28 cellular contexts compared by ENCODE assay signal in the genomic region with DNA sequence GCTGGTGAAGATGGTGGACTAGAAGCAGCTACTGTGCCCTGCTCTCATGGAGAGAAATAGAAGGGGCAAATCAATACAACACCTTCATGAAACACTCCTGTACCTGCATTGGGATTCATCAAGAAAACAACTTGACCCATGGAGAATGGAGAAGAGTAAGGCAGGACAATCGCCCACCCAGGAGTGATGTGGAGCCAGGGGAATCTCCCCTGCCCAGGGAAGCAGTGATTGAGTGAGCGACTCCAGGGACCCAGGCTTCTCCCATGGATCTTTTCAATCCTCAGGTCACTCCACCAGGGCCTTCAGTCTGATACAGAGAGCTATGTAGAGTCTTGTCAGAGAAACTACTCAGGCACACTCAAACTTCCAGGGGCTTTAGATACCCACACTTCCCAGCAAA.
"Had no signal": no experiment of that assay in that cellular context is flagged by ENCODE, and none has a peak within 500 bp of the region (broad histone marks: within the 10 kb centered on the region; RNA-seq: fewer than 3 reads in every experiment).

No MANE protein-coding gene starts in this region.

- ATAC-seq: stimulated activated effector memory CD8-positive, alpha-beta T cell treated with anti-CD3 and anti-CD28 coated beads, Interleukin-12 subunit alpha, Interleukin-12 subunit beta, amount 100 ng/mL, for 72 hours; stimulated activated memory B cell treated with anti-CD40 and anti-IgM and Interleukin-4, amounts not matched to agents 10 μg/mL and 1 μg/mL and 100 μg/mL, for 72 hours; stimulated activated naive B cell treated with anti-CD40 and anti-IgM and Interleukin-4, amounts not matched to agents 10 μg/mL and 1 μg/mL and 100 μg/mL, for 72 hours; stimulated activated naive CD8-positive, alpha-beta T cell treated with anti-CD3 and anti-CD28 coated beads, Interleukin-15, amount 100 ng/mL, for 72 hours; stimulated activated naive CD8-positive, alpha-beta T cell treated with anti-CD3 and anti-CD28 coated beads, Interleukin-15, Interleukin-2, amounts not matched to agents 100 U/mL and 50 U/mL, for 24 hours; upper lobe of right lung had no signal

- H3K27me3 Mint-ChIP-seq: stimulated activated naive CD8-positive, alpha-beta T cell treated with anti-CD3 and anti-CD28 coated beads, Interleukin-15, amount 100 ng/mL, for 72 hours; stimulated activated naive CD8-positive, alpha-beta T cell treated with anti-CD3 and anti-CD28 coated beads, Interleukin-15, Interleukin-2, amounts not matched to agents 100 ng/mL and 50 ng/mL, for 24 hours; type B pancreatic cell had no signal

- FAIRE-seq: urothelium cell line had no signal

- H3K36me3 ChIP-seq: stomach, suprapubic skin, thoracic aorta, thyroid gland, tibial artery, tibial nerve, transverse colon, upper lobe of left lung, upper lobe of right lung, uterus, vagina had no signal

- H3K27me3 ChIP-seq: stomach, suprapubic skin, testis, thyroid gland, tibial artery, tibial nerve, transverse colon, upper lobe of left lung, upper lobe of right lung, uterus, vagina had no signal

- H3K27ac Mint-ChIP-seq: stimulated activated effector memory CD8-positive, alpha-beta T cell treated with anti-CD3 and anti-CD28 coated beads, Interleukin-12 subunit alpha, Interleukin-12 subunit beta, amount 100 ng/mL, for 72 hours; stimulated activated memory B cell treated with anti-CD40 and anti-IgM and Interleukin-4, amounts not matched to agents 10 μg/mL and 1 μg/mL and 100 μg/mL, for 72 hours; stimulated activated naive B cell treated with anti-CD40 and anti-IgM and Interleukin-4, amounts not matched to agents 10 μg/mL and 1 μg/mL and 100 μg/mL, for 72 hours; stimulated activated naive CD8-positive, alpha-beta T cell treated with anti-CD3 and anti-CD28 coated beads, Interleukin-15, amount 100 ng/mL, for 72 hours; stimulated activated naive CD8-positive, alpha-beta T cell treated with anti-CD3 and anti-CD28 coated beads, Interleukin-15, Interleukin-2, amounts not matched to agents 100 ng/mL and 50 ng/mL, for 24 hours; type B pancreatic cell had no signal

- H3K36me3 Mint-ChIP-seq: stimulated activated effector memory CD8-positive, alpha-beta T cell treated with anti-CD3 and anti-CD28 coated beads, Interleukin-12 subunit alpha, Interleukin-12 subunit beta, amount 100 ng/mL, for 72 hours had no signal

- DNase-seq: stimulated activated CD4-positive, alpha-beta T cell treated with anti-CD3 and anti-CD28 coated beads, Interleukin-4, amount 100 ng/mL, for 1 hour; stimulated activated CD4-positive, alpha-beta T cell treated with anti-CD3 and anti-CD28 coated beads, Interleukin-4, amount 100 ng/mL, for 24 hours; stimulated activated CD4-positive, alpha-beta T cell treated with anti-CD3 and anti-CD28 coated beads, Interleukin-4, amount 100 ng/mL, for 4 hours; stimulated activated CD8-positive, alpha-beta memory T cell treated with anti-CD3 and anti-CD28 coated beads, Interleukin-4, amount 100 ng/mL, for 48 hours; stimulated activated naive B cell treated with anti-CD40 and anti-IgM and Interleukin-4, amounts not matched to agents 10 μg/mL and 1 μg/mL and 100 μg/mL, for 72 hours; stimulated activated naive CD4-positive, alpha-beta T cell; stimulated activated naive CD4-positive, alpha-beta T cell treated with Interleukin-2 at 50 U/mL for 16 hours; stimulated activated naive CD8-positive, alpha-beta T cell treated with anti-CD3 and anti-CD28 coated beads, Interleukin-15, amount 100 ng/mL, for 72 hours; stimulated activated naive CD8-positive, alpha-beta T cell treated with anti-CD3 and anti-CD28 coated beads, Interleukin-15, Interleukin-2, amounts not matched to agents 100 U/mL and 50 U/mL, for 24 hours; stomach; substantia nigra; testis; thyroid gland; tibial artery; transverse colon; trophoblast cell; upper lobe of left lung; upper lobe of right lung; uterus had no signal

- H3K27ac ChIP-seq: stomach, suprapubic skin, testis, thoracic aorta, thyroid gland, tibial artery, tibial nerve, transverse colon, upper lobe of left lung, upper lobe of right lung, uterus, vagina had no signal

- H3K9me3 ChIP-seq: testis, thyroid gland, upper lobe of right lung, uterus, vagina had no signal

- H3K4me3 Mint-ChIP-seq: stimulated activated effector memory CD8-positive, alpha-beta T cell treated with anti-CD3 and anti-CD28 coated beads, Interleukin-12 subunit alpha, Interleukin-12 subunit beta, amount 100 ng/mL, for 72 hours; stimulated activated memory B cell treated with anti-CD40 and anti-IgM and Interleukin-4, amounts not matched to agents 10 μg/mL and 1 μg/mL and 100 μg/mL, for 72 hours; stimulated activated naive B cell treated with anti-CD40 and anti-IgM and Interleukin-4, amounts not matched to agents 10 μg/mL and 1 μg/mL and 100 μg/mL, for 72 hours; stimulated activated naive CD8-positive, alpha-beta T cell treated with anti-CD3 and anti-CD28 coated beads, Interleukin-15, amount 100 ng/mL, for 72 hours; stimulated activated naive CD8-positive, alpha-beta T cell treated with anti-CD3 and anti-CD28 coated beads, Interleukin-15, Interleukin-2, amounts not matched to agents 100 ng/mL and 50 ng/mL, for 24 hours; type B pancreatic cell had no signal

- H3K4me3 ChIP-seq: stomach, suprapubic skin, testis, thoracic aorta, thyroid gland, tibial artery, tibial nerve, transverse colon, upper lobe of left lung, upper lobe of right lung, uterus, vagina had no signal

- H3K4me1 ChIP-seq: testis, thyroid gland, uterus, vagina had no signal
